18 cellular contexts compared by ENCODE assay signal in the genomic region with DNA sequence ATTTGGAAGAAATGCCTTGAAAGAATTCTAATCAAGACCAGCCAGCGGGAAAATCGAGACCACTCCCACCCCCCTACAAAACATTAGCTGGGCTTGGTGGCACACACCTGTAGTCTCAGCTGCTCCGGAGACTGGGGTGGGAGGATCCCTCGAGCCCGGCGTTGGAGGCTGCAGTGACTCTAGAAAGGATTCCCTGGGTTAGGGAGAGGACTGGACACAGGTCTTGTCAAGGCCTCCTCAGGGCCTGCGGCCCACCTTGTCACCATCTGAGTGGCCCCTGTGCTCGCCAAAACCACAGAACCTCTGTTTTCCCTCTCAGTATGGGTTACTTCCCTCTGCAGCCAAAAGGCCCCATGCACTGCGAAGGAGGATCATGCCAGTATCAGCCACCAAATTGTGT.
"Had no signal": no experiment of that assay in that cellular context is flagged by ENCODE, and none has a peak within 500 bp of the region (broad histone marks: within the 10 kb centered on the region; RNA-seq: fewer than 3 reads in every experiment).

No MANE protein-coding gene starts in this region.

- H3K36me3 ChIP-seq: colonic mucosa, esophagus muscularis mucosa, gastroesophageal sphincter, heart right ventricle, left lung, lower lobe of right lung had no signal

- H3K9me3 ChIP-seq: colonic mucosa, esophagus muscularis mucosa, gastroesophageal sphincter, heart right ventricle, left lung, lower lobe of right lung had no signal

- DNase-seq: cerebellar nuclear complex; colonic mucosa; dermis blood vessel endothelial cell; effector CD4-positive, alpha-beta T cell; effector memory CD4-positive, alpha-beta T cell; foreskin keratinocyte; glutamatergic neuron; heart right ventricle; hippocampal formation; left cardiac atrium; left lung; left ventricle myocardium superior; lower lobe of right lung; mesenchymal stem cell had no signal

- H3K4me1 Mint-ChIP-seq: mesothelial cell of epicardium had no signal

- H3K27ac Mint-ChIP-seq: mesothelial cell of epicardium had no signal

- H3K4me3 Mint-ChIP-seq: mesothelial cell of epicardium had no signal

- H3K36me3 Mint-ChIP-seq: mesothelial cell of epicardium had no signal

- H3K27me3 ChIP-seq: colonic mucosa, dorsolateral prefrontal cortex, esophagus muscularis mucosa, foreskin keratinocyte, gastroesophageal sphincter, left lung had no signal

- H3K4me3 ChIP-seq: colonic mucosa, esophagus muscularis mucosa, gastroesophageal sphincter, heart right ventricle, left lung, lower lobe of right lung had no signal

- H3K4me1 ChIP-seq: colonic mucosa, esophagus muscularis mucosa, foreskin keratinocyte, gastroesophageal sphincter, heart right ventricle, left lung, lower lobe of right lung had no signal

- H3K27ac ChIP-seq: colonic mucosa, esophagus muscularis mucosa, foreskin keratinocyte, gastroesophageal sphincter, heart right ventricle, left lung, lower lobe of right lung had no signal

- ATAC-seq: foreskin keratinocyte, gastroesophageal sphincter, heart right ventricle, left cardiac atrium, left lung, left ventricle myocardium superior, lower lobe of right lung had no signal
